In genomic region chr6:125014157-125014957, GRCh38 we compare ENCODE assay signal across 12 cellular contexts. TPM values are rescaled to one million over a fixed set of nuclear protein-coding genes. Genes with fewer than 3 reads are reported as not detected.
DNase-seq lines count a peak whose midpoint lies in the region; ATAC-seq, FAIRE-seq and TF ChIP-seq lines count a peak whose summit lies in the region.
"Had no signal": no experiment of that assay in that cellular context is flagged by ENCODE, and none has a peak within 500 bp of the region (broad histone marks: within the 10 kb centered on the region; RNA-seq: fewer than 3 reads in every experiment).

No MANE protein-coding gene starts in this region.

- H3K4me3 Mint-ChIP-seq in stimulated activated naive CD8-positive, alpha-beta T cell treated with anti-CD3 and anti-CD28 coated beads, Interleukin-15, amount 100 ng/mL, for 72 hours: no peak overlapping the region

- no peak for DNase-seq in stimulated activated naive CD8-positive, alpha-beta T cell treated with anti-CD3 and anti-CD28 coated beads, Interleukin-15, amount 100 ng/mL, for 72 hours
- DNase-seq in stimulated activated naive CD8-positive, alpha-beta T cell treated with anti-CD3 and anti-CD28 coated beads, Interleukin-15, Interleukin-2, amounts not matched to agents 100 U/mL and 50 U/mL, for 24 hours: no peak
- DNase-seq in RKO (ENCODE audit: low spot score): peak; percentile 51
- peak; percentile 79 for DNase-seq in fibroblast of villous mesenchyme (ENCODE audit: low read depth)
- DNase-seq in GM12892 (ENCODE audit: insufficient read length): no peak
- no peak for DNase-seq in uterus
- DNase-seq: activated CD4-positive, alpha-beta T cell treated with anti-CD3 and anti-CD28 coated beads for 1 hour; DMS 273 treated with DMSO at 0.1 percent for 48 hours; gastrocnemius medialis had no signal

- peaks cover 0 to 6% of the 10 kb centered on the region in 2 donors for H3K4me1 ChIP-seq in uterus

- intact Hi-C loops in uterus (cut with DNase I; ENCODE audit: low total_unique reads): no loop called here

- H3K27me3 Mint-ChIP-seq in stimulated activated naive CD8-positive, alpha-beta T cell treated with anti-CD3 and anti-CD28 coated beads, Interleukin-15, amount 100 ng/mL, for 72 hours: peaks cover 15% of the 10 kb centered on the region

- no peaks in the 10 kb centered on the region for H3K9me3 ChIP-seq in uterus
- H3K9me3 ChIP-seq: gastrocnemius medialis, thoracic aorta had no signal

- H3K27ac ChIP-seq in uterus: no peak overlapping the region
- H3K27ac ChIP-seq: gastrocnemius medialis, thoracic aorta had no signal

- H3K4me1 Mint-ChIP-seq in stimulated activated naive CD8-positive, alpha-beta T cell treated with anti-CD3 and anti-CD28 coated beads, Interleukin-15, amount 100 ng/mL, for 72 hours: peaks cover 15% of the 10 kb centered on the region

- no peaks in the 10 kb centered on the region for H3K27me3 ChIP-seq in uterus
- H3K27me3 ChIP-seq: gastrocnemius medialis had no signal

- TF ChIP-seq CTCF in fibroblast of villous mesenchyme (IDR thresholded peaks at IDR 0.05; ENCODE audit: insufficient read depth, low read depth, low read length) (no peak), uterus (IDR thresholded peaks at IDR 0.05) (no peak)

- no peak overlapping the region for H3K4me3 ChIP-seq in fibroblast of villous mesenchyme (ENCODE audit: low read depth, low read length)
- no peak overlapping the region for H3K4me3 ChIP-seq in uterus
- H3K4me3 ChIP-seq: gastrocnemius medialis, thoracic aorta had no signal

- H3K36me3 ChIP-seq in uterus: no peaks in the 10 kb centered on the region
- H3K36me3 ChIP-seq: gastrocnemius medialis, thoracic aorta had no signal

- peak overlapping the region; percentile 83 to 86 for H3K27ac Mint-ChIP-seq in stimulated activated naive CD8-positive, alpha-beta T cell treated with anti-CD3 and anti-CD28 coated beads, Interleukin-15, amount 100 ng/mL, for 72 hours

- no peak for FAIRE-seq in GM12892 (lab: Jason Lieb, UNC)

- TF ChIP-seq POLR2A in GM12892 (IDR thresholded peaks at IDR 0.05; ENCODE audit: low read depth, low read length) (no peak), uterus (IDR thresholded peaks at IDR 0.05) (no peak)

- no peaks in the 10 kb centered on the region for H3K9me3 Mint-ChIP-seq in stimulated activated naive CD8-positive, alpha-beta T cell treated with anti-CD3 and anti-CD28 coated beads, Interleukin-15, amount 100 ng/mL, for 72 hours

- ATAC-seq in stimulated activated naive CD8-positive, alpha-beta T cell treated with anti-CD3 and anti-CD28 coated beads, Interleukin-15, amount 100 ng/mL, for 72 hours: peak; percentile 60
- no peak for ATAC-seq in stimulated activated naive CD8-positive, alpha-beta T cell treated with anti-CD3 and anti-CD28 coated beads, Interleukin-15, Interleukin-2, amounts not matched to agents 100 U/mL and 50 U/mL, for 24 hours
- ATAC-seq in GM21423 (IDR thresholded peaks at IDR 0.05; ENCODE audit: unreplicated experiment): no peak
- no peak for ATAC-seq in HG02870 (IDR thresholded peaks at IDR 0.05; ENCODE audit: unreplicated experiment)
- ATAC-seq: gastrocnemius medialis had no signal

RNA-seq across cellular contexts. Expression of gene RNF217, which starts 52.1 kb away (rescaled TPM):
- total RNA-seq in fibroblast of villous mesenchyme (24.5 and 25.5 TPM in 2 replicates), uterus (10 to 100 TPM; 22.9 to 42.0 (median 29.0) TPM)
- not detected for polyA plus RNA-seq in GM12892 (2012; ENCODE audit: missing spikeins)

Comparison
In these comparisons a context has a peak if more than half of its experiments do, and no peak if none do; other contexts are left out.
1. DNase-seq: peak in RKO (single experiment) and fibroblast of villous mesenchyme (single experiment); none in stimulated activated naive CD8-positive, alpha-beta T cell treated with anti-CD3 and anti-CD28 coated beads, Interleukin-15, amount 100 ng/mL, for 72 hours (0 of 2), stimulated activated naive CD8-positive, alpha-beta T cell treated with anti-CD3 and anti-CD28 coated beads, Interleukin-15, Interleukin-2, amounts not matched to agents 100 U/mL and 50 U/mL, for 24 hours (single experiment), GM12892 (single experiment) and uterus (0 of 2).